Comparison of ENCODE assay signal across 12 cellular contexts in genomic region chr5:147554285-147554817, GRCh38. TPM values are rescaled to one million over a fixed set of nuclear protein-coding genes. Genes with fewer than 3 reads are reported as not detected.
DNase-seq lines count a peak whose midpoint lies in the region; ATAC-seq and TF ChIP-seq lines count a peak whose summit lies in the region.
"Had no signal": no experiment of that assay in that cellular context is flagged by ENCODE, and none has a peak within 500 bp of the region (broad histone marks: within the 10 kb centered on the region; RNA-seq: fewer than 3 reads in every experiment).

No MANE protein-coding gene starts in this region.

- TF ChIP-seq RAD21 in SK-N-SH (IDR thresholded peaks at IDR 0.05; ENCODE audit: low read length), result no peak

- H3K36me3 ChIP-seq in SK-N-SH (replicated peaks in 1 of 2; ENCODE audit: control insufficient read depth in 1 of 2, insufficient read depth in 2 of 2, low read length in 1 of 2) (no peaks in the 10 kb centered on the region), parathyroid adenoma (ENCODE audit: control insufficient read depth, insufficient read depth, low read length) (no peaks in the 10 kb centered on the region), PC-3 (ENCODE audit: low read depth, low read length) (no peaks in the 10 kb centered on the region)

- intact Hi-C loops in Calu3 (cut with micrococcal nuclease; ENCODE audit: unreplicated experiment), result no loop called here
- intact Hi-C loops in PC-3 (cut with micrococcal nuclease), result no loop called here

- no peak for DNase-seq in Calu3
- DNase-seq in SK-N-SH, result peak; percentile 41
- peak; percentile 89 for DNase-seq in fibroblast of villous mesenchyme (ENCODE audit: low read depth)
- no peak for DNase-seq in PC-3
- no peak for DNase-seq in activated naive CD4-positive, alpha-beta T cell treated with Interleukin-2 at 50 U/mL for 16 hours
- DNase-seq: activated CD8-positive, alpha-beta T cell treated with anti-CD3 and anti-CD28 coated beads for 36 hours; NCI-H187 had no signal

- no peaks in the 10 kb centered on the region for H3K27me3 Mint-ChIP-seq in Calu3 (ENCODE audit: unreplicated experiment)

- H3K4me2 ChIP-seq in SK-N-SH (peak overlapping the region; percentile 65), parathyroid adenoma (ENCODE audit: low read length) (no peak overlapping the region), PC-3 (ENCODE audit: low read length) (no peak overlapping the region)

- WGBS in SK-N-SH (ENCODE audit: low lambda C conversion rate), result 13% methylated on average over 7 of the region's 7 CpGs

- peak overlapping the region in 1 of 2 experiments; percentile 21; a peak in 2 of 4 replicates for H3K4me3 ChIP-seq in SK-N-SH (ENCODE audit: low read depth in 2 of 2, low read length in 1 of 2)
- peak overlapping the region; percentile 5 for H3K4me3 ChIP-seq in fibroblast of villous mesenchyme (ENCODE audit: low read depth, low read length)
- no peak overlapping the region for H3K4me3 ChIP-seq in parathyroid adenoma (ENCODE audit: low read depth, low read length)
- H3K4me3 ChIP-seq in PC-3 (ENCODE audit: low read length), result no peak overlapping the region

- no peaks in the 10 kb centered on the region for H3K36me3 Mint-ChIP-seq in Calu3 (ENCODE audit: insufficient read depth, unreplicated experiment)

- peaks cover 2% of the 10 kb centered on the region for H3K9me3 Mint-ChIP-seq in Calu3 (ENCODE audit: low read depth, unreplicated experiment)
- H3K9me3 Mint-ChIP-seq: activated CD8-positive, alpha-beta T cell treated with anti-CD3 and anti-CD28 coated beads for 36 hours had no signal

- H3K9me2 ChIP-seq in SK-N-SH (no peaks in the 10 kb centered on the region), PC-3 (replicated peaks; ENCODE audit: low read length) (no peaks in the 10 kb centered on the region)

- peak overlapping the region; percentile 3 for H3K27ac Mint-ChIP-seq in Calu3 (ENCODE audit: unreplicated experiment)
- H3K27ac Mint-ChIP-seq: activated CD8-positive, alpha-beta T cell treated with anti-CD3 and anti-CD28 coated beads for 36 hours had no signal

- H3K27me3 ChIP-seq in SK-N-SH (ENCODE audit: insufficient read depth), result no peaks in the 10 kb centered on the region
- H3K27me3 ChIP-seq in parathyroid adenoma (ENCODE audit: control insufficient read depth, insufficient read depth, low read length), result no peaks in the 10 kb centered on the region
- H3K27me3 ChIP-seq in PC-3 (ENCODE audit: low read length), result no peaks in the 10 kb centered on the region

- BruUV-seq in Calu3 (replicated peaks; lab: Mats Ljungman, UMichigan) (no TSS peak), PC-3 (replicated peaks; lab: Mats Ljungman, UMichigan) (no TSS peak)

- peak; percentile 79 to 94; a peak in 3 of 4 replicates for TF ChIP-seq EP300 in SK-N-SH (IDR thresholded peaks at IDR 0.05; ENCODE audit: borderline replicate concordance in 1 of 2, low read depth in 1 of 2, low read length in 1 of 2)

- 0 out of 2 replicates have a peak, but pooled peaks cover 7% of the 10 kb centered on the region for H3K9me3 ChIP-seq in SK-N-SH
- no peaks in the 10 kb centered on the region for H3K9me3 ChIP-seq in parathyroid adenoma (ENCODE audit: control insufficient read depth, low read length)
- H3K9me3 ChIP-seq in PC-3 (ENCODE audit: low read length), result no peaks in the 10 kb centered on the region

- no peaks in the 10 kb centered on the region for H4K20me1 ChIP-seq in SK-N-SH (ENCODE audit: insufficient read depth)
- H4K20me1 ChIP-seq in PC-3 (ENCODE audit: low read length), result no peaks in the 10 kb centered on the region

- ATAC-seq in PC-3 (no peak), GM18517 (IDR thresholded peaks at IDR 0.05; ENCODE audit: unreplicated experiment) (no peak), GM21515 (IDR thresholded peaks at IDR 0.05; ENCODE audit: unreplicated experiment) (no peak)
- ATAC-seq: activated CD8-positive, alpha-beta T cell treated with anti-CD3 and anti-CD28 coated beads for 36 hours; HCT116 had no signal

- H3F3A ChIP-seq in SK-N-SH (replicated peaks; ENCODE audit: insufficient read depth) (peaks cover 19% of the 10 kb centered on the region), PC-3 (ENCODE audit: low read length, unreplicated experiment) (no peaks in the 10 kb centered on the region)

- peak overlapping the region; percentile 75 for H3K9ac ChIP-seq in SK-N-SH
- no peak overlapping the region for H3K9ac ChIP-seq in parathyroid adenoma
- no peak overlapping the region for H3K9ac ChIP-seq in PC-3 (ENCODE audit: low read length)

- peaks cover 9 to 13% of the 10 kb centered on the region in 2 experiments; a peak in 2 of 4 replicates for H3K4me1 ChIP-seq in SK-N-SH (ENCODE audit: control insufficient read depth in 1 of 2, insufficient read depth in 2 of 2, low read depth in 1 of 2, low read length in 1 of 2)
- H3K4me1 ChIP-seq in parathyroid adenoma, result no peaks in the 10 kb centered on the region
- H3K4me1 ChIP-seq in PC-3 (ENCODE audit: insufficient read depth, low read length), result no peaks in the 10 kb centered on the region

- H3K79me2 ChIP-seq in SK-N-SH (ENCODE audit: insufficient read depth) (no peaks in the 10 kb centered on the region), parathyroid adenoma (no peaks in the 10 kb centered on the region), PC-3 (ENCODE audit: low read length) (no peaks in the 10 kb centered on the region)

- H3K4me1 Mint-ChIP-seq in Calu3 (ENCODE audit: low read depth, unreplicated experiment), result peaks cover 21% of the 10 kb centered on the region

- H2AFZ ChIP-seq in SK-N-SH (ENCODE audit: low read depth), result peak overlapping the region; percentile 72
- H2AFZ ChIP-seq in parathyroid adenoma, result no peak overlapping the region
- no peak overlapping the region for H2AFZ ChIP-seq in PC-3 (ENCODE audit: low read length)

- no peak overlapping the region for H3K4me3 Mint-ChIP-seq in Calu3 (ENCODE audit: low read depth, unreplicated experiment)
- H3K4me3 Mint-ChIP-seq: activated CD8-positive, alpha-beta T cell treated with anti-CD3 and anti-CD28 coated beads for 36 hours had no signal

- POLR2A ChIA-PET in SK-N-SH (lab: Yijun Ruan, JAX), result no interaction called here
- POLR2A ChIA-PET in PC-3 (lab: Charles Lee; ENCODE audit: unreplicated experiment), result no interaction called here

- TF ChIP-seq CTCF in Calu3 (IDR thresholded peaks at IDR 0.05; ENCODE audit: unreplicated experiment) (no peak), SK-N-SH (IDR thresholded peaks at IDR 0.05) (no peak), fibroblast of villous mesenchyme (IDR thresholded peaks at IDR 0.05; ENCODE audit: insufficient read depth, low read depth, low read length) (no peak), parathyroid adenoma (IDR thresholded peaks at IDR 0.05) (no peak), PC-3 (conservative IDR thresholded peaks at IDR 0.05; ENCODE audit: low read depth, low read length) (no peak)

- CTCF ChIA-PET in Calu3 (lab: Charles Lee), result interaction anchor here (1.4 kb wide), 1 partner anchor 90 kb away, joined by 7 read pairs; no protein-coding TSS in a partner anchor
- CTCF ChIA-PET in SK-N-SH (lab: Yijun Ruan, JAX), result interaction anchor here (0.8 to 2.1 kb wide), 12 partner anchors 10 to 588 kb away, joined by 3 to 9 read pairs (median 5); partner anchors contain the start of gene DPYSL3
- CTCF ChIA-PET in PC-3 (lab: Charles Lee), result no interaction called here

- H3K27ac ChIP-seq in SK-N-SH (ENCODE audit: low read depth in 2 of 2, low read length in 1 of 2) (peak overlapping the region; percentile 90 to 97), parathyroid adenoma (peak overlapping the region; percentile 24), PC-3 (ENCODE audit: low read length) (no peak overlapping the region)
- H3K27ac ChIP-seq: epithelial cell of prostate had no signal

TF ChIP-seq in SK-N-SH, 30 proteins besides CTCF, POLR2A, EP300 and RAD21 (continues in another document):
- TF ChIP-seq TEAD4 (IDR thresholded peaks at IDR 0.05; ENCODE audit: borderline replicate concordance, insufficient read depth) (peak; percentile 93), PBX3 (IDR thresholded peaks at IDR 0.05) (peak; percentile 97), GATA2 (CRISPR knock-in tag; IDR thresholded peaks at IDR 0.05) (no peak), FOXM1 (IDR thresholded peaks at IDR 0.05; ENCODE audit: low read depth) (peak; percentile 94), RCOR1 (IDR thresholded peaks at IDR 0.05; ENCODE audit: low read length) (peak; percentile 30; the same call in 1 of the 2 replicates), GABPA (IDR thresholded peaks at IDR 0.05; ENCODE audit: low read depth) (no peak), POLR2AphosphoS5 (IDR thresholded peaks at IDR 0.05; ENCODE audit: low read depth, low read length) (peak; percentile 83), TCF12 (IDR thresholded peaks at IDR 0.05) (peak; percentile 99), RXRA (IDR thresholded peaks at IDR 0.05; ENCODE audit: borderline replicate concordance, low read depth) (peak; percentile 55)
- TF ChIP-seq, protein P1, sequence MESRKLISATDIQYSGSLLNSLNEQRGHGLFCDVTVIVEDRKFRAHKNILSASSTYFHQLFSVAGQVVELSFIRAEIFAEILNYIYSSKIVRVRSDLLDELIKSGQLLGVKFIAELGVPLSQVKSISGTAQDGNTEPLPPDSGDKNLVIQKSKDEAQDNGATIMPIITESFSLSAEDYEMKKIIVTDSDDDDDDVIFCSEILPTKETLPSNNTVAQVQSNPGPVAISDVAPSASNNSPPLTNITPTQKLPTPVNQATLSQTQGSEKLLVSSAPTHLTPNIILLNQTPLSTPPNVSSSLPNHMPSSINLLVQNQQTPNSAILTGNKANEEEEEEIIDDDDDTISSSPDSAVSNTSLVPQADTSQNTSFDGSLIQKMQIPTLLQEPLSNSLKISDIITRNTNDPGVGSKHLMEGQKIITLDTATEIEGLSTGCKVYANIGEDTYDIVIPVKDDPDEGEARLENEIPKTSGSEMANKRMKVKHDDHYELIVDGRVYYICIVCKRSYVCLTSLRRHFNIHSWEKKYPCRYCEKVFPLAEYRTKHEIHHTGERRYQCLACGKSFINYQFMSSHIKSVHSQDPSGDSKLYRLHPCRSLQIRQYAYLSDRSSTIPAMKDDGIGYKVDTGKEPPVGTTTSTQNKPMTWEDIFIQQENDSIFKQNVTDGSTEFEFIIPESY (IDR thresholded peaks at IDR 0.05; ENCODE audit: borderline replicate concordance, low read depth), result peak; percentile 71; the same call in 1 of the 2 replicates

RNA-seq across cellular contexts. Expression of gene DPYSL3, which starts 44.5 kb away (rescaled TPM):
- total RNA-seq in Calu3 (2022), result 21.4 and 26.6 TPM in 2 replicates
- 123 and 150 TPM in 2 replicates for polyA plus RNA-seq in SK-N-SH (2012; rRNA removed)
- 117 and 131 TPM in 2 replicates for polyA plus RNA-seq in SK-N-SH (2012; cell fraction: cytosol; rRNA removed)
- 176 and 191 TPM in 2 replicates for polyA plus RNA-seq in SK-N-SH (2012; cell fraction: nucleus; rRNA removed)
- 126 and 161 TPM in 2 replicates for total RNA-seq in fibroblast of villous mesenchyme
- total RNA-seq in PC-3 (2014; rRNA removed), result 19.5 and 20.6 TPM in 2 replicates

Comparison
In these comparisons a context has a peak if more than half of its experiments do, and no peak if none do; other contexts are left out.
1. DNase-seq: peak in SK-N-SH (single experiment) and fibroblast of villous mesenchyme (single experiment); none in Calu3 (single experiment), PC-3 (single experiment) and activated naive CD4-positive, alpha-beta T cell treated with Interleukin-2 at 50 U/mL for 16 hours (single experiment).